ENCODE assay signal across 25 cellular contexts in the genomic region with DNA sequence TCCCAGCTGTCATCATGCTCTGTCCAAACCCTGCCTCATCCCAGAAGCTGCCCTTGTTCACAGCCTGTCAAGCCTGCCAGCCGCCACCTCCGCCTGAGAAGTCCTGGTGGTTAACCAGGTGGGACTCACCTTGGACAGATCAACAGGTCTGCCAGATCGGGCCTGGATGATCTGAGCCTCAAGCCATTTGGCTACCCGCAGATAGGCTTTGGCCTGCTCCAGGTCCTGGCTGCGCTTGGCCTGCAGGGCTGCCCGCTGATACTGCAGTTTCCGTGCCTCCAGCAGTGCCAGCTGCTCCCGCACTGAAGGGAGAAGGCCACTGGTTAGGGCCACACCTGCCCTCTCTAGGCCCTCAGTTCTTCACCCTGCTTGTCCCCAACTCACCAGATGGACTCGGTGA.
"Had no signal": no experiment of that assay in that cellular context is flagged by ENCODE, and none has a peak within 500 bp of the region (broad histone marks: within the 10 kb centered on the region; RNA-seq: fewer than 3 reads in every experiment).

No MANE protein-coding gene starts in this region.

- ATAC-seq: foreskin keratinocyte, left cardiac atrium, psoas muscle, sciatic nerve had no signal

- H3K9me3 ChIP-seq: colonic mucosa, psoas muscle, spleen, stomach, thoracic aorta, transverse colon had no signal

- FAIRE-seq: endothelial cell of umbilical vein, kidney had no signal

- H3K27ac ChIP-seq: colonic mucosa, foreskin keratinocyte, hepatocyte, neural progenitor cell, psoas muscle, spleen, stomach, thoracic aorta, transverse colon had no signal

- H3K27ac Mint-ChIP-seq: endodermal cell, neural progenitor cell had no signal

- H3K27me3 ChIP-seq: colonic mucosa, foreskin keratinocyte, hepatocyte, neural progenitor cell, spleen, stomach, transverse colon had no signal

- DNase-seq: colonic mucosa; dermis blood vessel endothelial cell; endodermal cell; erythroblast; foreskin keratinocyte; head of caudate nucleus; kidney; left cardiac atrium; mesendoderm; naive B cell; occipital lobe; psoas muscle; retina; spleen; stimulated activated CD4-positive, alpha-beta T cell treated with anti-CD3 and anti-CD28 coated beads, Interleukin-2, amount 100 ng/mL, for 24 hours; stimulated activated CD4-positive, alpha-beta T cell treated with anti-CD3 and anti-CD28 coated beads, Interleukin-4, amount 100 ng/mL, for 4 hours; stimulated activated naive CD4-positive, alpha-beta T cell; stomach; substantia nigra; transverse colon had no signal

- H2AFZ ChIP-seq: hepatocyte, neural progenitor cell had no signal

- H3K4me1 ChIP-seq: colonic mucosa, foreskin keratinocyte, neural progenitor cell, psoas muscle, transverse colon had no signal

- H3K4me3 ChIP-seq: colonic mucosa, hepatocyte, neural progenitor cell, psoas muscle, spleen, stomach, thoracic aorta, transverse colon had no signal

- H3K27me3 Mint-ChIP-seq: naive B cell had no signal

- H3K36me3 ChIP-seq: neural progenitor cell had no signal

- H3K9me3 Mint-ChIP-seq: endodermal cell, naive B cell, neural progenitor cell had no signal

- H3K79me2 ChIP-seq: hepatocyte had no signal

- H3K4me1 Mint-ChIP-seq: endodermal cell, neural progenitor cell had no signal

- H3K4me3 Mint-ChIP-seq: endodermal cell, naive B cell, neural progenitor cell had no signal

- H3K4me2 ChIP-seq: hepatocyte, neural progenitor cell had no signal
